8 cellular contexts compared by ENCODE assay signal in the genomic region with DNA sequence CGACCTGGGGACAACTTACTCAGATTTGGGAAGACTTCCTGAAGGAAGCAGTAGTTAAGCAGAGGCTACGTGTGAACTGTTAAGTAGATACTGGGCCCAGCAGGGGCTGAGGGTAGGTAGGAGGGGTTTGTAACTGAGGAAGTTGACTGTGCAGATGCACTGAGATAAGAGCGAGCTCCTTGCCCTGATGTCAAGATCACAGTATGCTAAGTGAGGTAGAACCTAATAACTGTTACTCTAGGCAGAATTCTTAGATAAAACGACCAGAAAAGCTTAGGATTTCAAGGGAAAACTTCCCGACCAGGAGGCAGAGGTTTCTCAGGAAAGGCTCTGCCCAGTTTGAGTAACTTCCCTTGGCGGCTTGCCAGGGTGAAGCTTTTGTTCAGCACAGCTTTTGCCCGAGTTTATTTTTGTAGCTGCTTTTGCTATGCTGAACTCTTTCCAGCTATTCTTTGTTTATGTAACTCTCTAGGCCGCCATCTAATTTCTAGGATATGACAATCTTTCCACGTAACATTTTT.
DNase-seq lines count a peak whose midpoint lies in the region; ATAC-seq and TF ChIP-seq lines count a peak whose summit lies in the region.

No MANE protein-coding gene starts in this region.

- H2AFZ ChIP-seq in IMR-90 (replicated peaks; ENCODE audit: low read length, poor library complexity) = peak overlapping the region; percentile 35

- no TSS peak for BruUV-seq in IMR-90 (replicated peaks; lab: Mats Ljungman, UMichigan)

- H2BK15ac ChIP-seq in IMR-90 (ENCODE audit: low read depth, low read length) = peak overlapping the region; percentile 70; the same call in 1 of the 3 replicates

- H3K36me3 ChIP-seq in IMR-90 (ENCODE audit: control insufficient read depth, insufficient read depth, low read length) (no peaks in the 10 kb centered on the region), muscle layer of colon (ENCODE audit: insufficient read depth, low read length) (no peaks in the 10 kb centered on the region)

- in situ Hi-C loops in IMR-90 (cut with MboI; ENCODE audit: low sequenced_read_pairs) = no loop called here

- peaks cover 3% of the 10 kb centered on the region; the same call in 1 of the 2 replicates for H3K9me1 ChIP-seq in IMR-90 (ENCODE audit: insufficient read depth, low read length)

- H4K91ac ChIP-seq in IMR-90 (ENCODE audit: insufficient read depth, low read depth, low read length) = 0 out of 2 replicates have a peak overlapping the region, but pooled peaks have one; percentile 9

- peak overlapping the region; percentile 48; the same call in 1 of the 2 replicates for H3K18ac ChIP-seq in IMR-90 (ENCODE audit: low read depth, low read length)

- no peak overlapping the region for H3K56ac ChIP-seq in IMR-90 (ENCODE audit: extremely low read depth, insufficient read depth, low read length)

- peak overlapping the region; percentile 38; the same call in 1 of the 2 replicates for H2BK20ac ChIP-seq in IMR-90 (ENCODE audit: low read depth, low read length)

- dilution Hi-C loops in IMR-90 (cut with HindIII; ENCODE audit: low sequenced_read_pairs, unreplicated experiment) = no loop called here

- H3K4me1 ChIP-seq in IMR-90 (ENCODE audit: control insufficient read depth, insufficient read depth, low read length) (peaks cover 3% of the 10 kb centered on the region), muscle layer of colon (ENCODE audit: insufficient read depth, low read length) (peaks cover 31% of the 10 kb centered on the region)

- TF ChIP-seq POLR2A in IMR-90 (IDR thresholded peaks at IDR 0.05; ENCODE audit: low read depth, low read length) = no peak

- peak overlapping the region; percentile 40; the same call in 1 of the 2 replicates for H3K4ac ChIP-seq in IMR-90 (ENCODE audit: low read depth, low read length)

- H3K9ac ChIP-seq in IMR-90 (ENCODE audit: low read depth, low read length) (0 out of 2 replicates have a peak overlapping the region, but pooled peaks have one; percentile 12), muscle layer of colon (ENCODE audit: low read length) (no peak overlapping the region)

- peak overlapping the region; percentile 32; the same call in 1 of the 2 replicates for H3K27ac ChIP-seq in IMR-90 (ENCODE audit: insufficient read depth, low read length)
- H3K27ac ChIP-seq in muscle layer of colon (ENCODE audit: low read depth, low read length) = peak overlapping the region; percentile 25

- H3K4me2 ChIP-seq in IMR-90 (ENCODE audit: low read depth, low read length) = peak overlapping the region; percentile 65; the same call in 1 of the 2 replicates

- POLR2A ChIA-PET in IMR-90 (lab: Charles Lee; ENCODE audit: unreplicated experiment) = no interaction called here

- H4K5ac ChIP-seq in IMR-90 (ENCODE audit: low read depth, low read length) = no peak overlapping the region

- H4K20me1 ChIP-seq in IMR-90 (ENCODE audit: insufficient read depth, low read length) = no peaks in the 10 kb centered on the region

- H3K27me3 ChIP-seq in IMR-90 (ENCODE audit: control insufficient read depth, insufficient read depth, low read length) = peaks cover 4% of the 10 kb centered on the region
- no peaks in the 10 kb centered on the region for H3K27me3 ChIP-seq in muscle layer of colon (ENCODE audit: control insufficient read depth in 1 of 2, insufficient read depth in 2 of 2, low read length in 2 of 2)

- no peaks in the 10 kb centered on the region for H3K9me3 ChIP-seq in IMR-90 (ENCODE audit: control insufficient read depth, insufficient read depth, low read length)
- H3K9me3 ChIP-seq in muscle layer of colon (ENCODE audit: low read length) = no peaks in the 10 kb centered on the region

- no peak overlapping the region for H3K4me3 ChIP-seq in IMR-90 (ENCODE audit: insufficient read depth, low read depth, low read length)
- no peak overlapping the region for H3K4me3 ChIP-seq in muscle layer of colon (ENCODE audit: low read depth in 1 of 2, low read length in 2 of 2)

- H3K79me1 ChIP-seq in IMR-90 (ENCODE audit: low read depth in 1 of 2, low read length in 2 of 2) = no peaks in the 10 kb centered on the region

- ATAC-seq in IMR-90 (ENCODE audit: low read depth) (peak; percentile 84), HG02642 (IDR thresholded peaks at IDR 0.05; ENCODE audit: poor library complexity, unreplicated experiment) (no peak), HG03045 (IDR thresholded peaks at IDR 0.05; ENCODE audit: unreplicated experiment) (no peak), GM21723 (IDR thresholded peaks at IDR 0.05; ENCODE audit: unreplicated experiment) (no peak)

- CTCF ChIA-PET in IMR-90 (lab: Yijun Ruan, JAX) = no interaction called here

- H2BK5ac ChIP-seq in IMR-90 (ENCODE audit: low read depth, low read length, poor library complexity, severe bottlenecking) = peak overlapping the region; percentile 37

- no peak for TF ChIP-seq CTCF in IMR-90 (conservative IDR thresholded peaks at IDR 0.05; ENCODE audit: low read depth, low read length)

- peak overlapping the region; percentile 28 for H2BK120ac ChIP-seq in IMR-90 (ENCODE audit: low read depth, low read length)

- no peak for TF ChIP-seq RAD21 in IMR-90 (IDR thresholded peaks at IDR 0.05; ENCODE audit: low read length)

- H2AK9ac ChIP-seq in IMR-90 (replicated peaks; ENCODE audit: low read depth, low read length, poor library complexity) = peak overlapping the region; percentile 25

- peak overlapping the region; percentile 40; the same call in 1 of the 2 replicates for H2AK5ac ChIP-seq in IMR-90 (ENCODE audit: low read depth, low read length)

- WGBS in IMR-90 (ENCODE audit: extremely low coverage in 2 of 2, insufficient read length in 1 of 2), 2 experiments = 11% methylated on average over 2 of the region's 9 CpGs; no CpG with 5 or more reads in 1 of the 2 experiments

- peak overlapping the region in 1 of 2 experiments; percentile 55; a peak in 1 of 4 replicates for H4K8ac ChIP-seq in IMR-90 (ENCODE audit: low read depth in 2 of 2, low read length in 2 of 2)

- peak overlapping the region; percentile 17; the same call in 1 of the 2 replicates for H3K14ac ChIP-seq in IMR-90 (replicated peaks; ENCODE audit: low read depth, low read length)

- peak; percentile 54 for DNase-seq in DMS153 treated with DMSO at 0.1 percent for 48 hours (lab: John Stamatoyannopoulos, UW; ENCODE audit: unreplicated experiment)
- peak; percentile 89 for DNase-seq in IMR-90
- DNase-seq in SKM-1 (lab: John Stamatoyannopoulos, UW; ENCODE audit: unreplicated experiment) = peak; percentile 72
- DNase-seq in fibroblast of gingiva (ENCODE audit: low read depth) = peak; percentile 79

- intact Hi-C loops in IMR-90 (cut with micrococcal nuclease) = no loop called here

- H3K23ac ChIP-seq in IMR-90 (ENCODE audit: low read depth, low read length) = no peak overlapping the region

TF ChIP-seq in IMR-90, 13 proteins besides CTCF, POLR2A, EP300 and RAD21:
- TF ChIP-seq, protein P1, sequence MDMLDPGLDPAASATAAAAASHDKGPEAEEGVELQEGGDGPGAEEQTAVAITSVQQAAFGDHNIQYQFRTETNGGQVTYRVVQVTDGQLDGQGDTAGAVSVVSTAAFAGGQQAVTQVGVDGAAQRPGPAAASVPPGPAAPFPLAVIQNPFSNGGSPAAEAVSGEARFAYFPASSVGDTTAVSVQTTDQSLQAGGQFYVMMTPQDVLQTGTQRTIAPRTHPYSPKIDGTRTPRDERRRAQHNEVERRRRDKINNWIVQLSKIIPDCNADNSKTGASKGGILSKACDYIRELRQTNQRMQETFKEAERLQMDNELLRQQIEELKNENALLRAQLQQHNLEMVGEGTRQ (IDR thresholded peaks at IDR 0.05; ENCODE audit: low read depth, low read length) = no peak
- TF ChIP-seq SMC3 (IDR thresholded peaks at IDR 0.05; ENCODE audit: low read depth, low read length) = no peak
- TF ChIP-seq CEBPB (IDR thresholded peaks at IDR 0.05; ENCODE audit: low read depth, low read length) = peak; percentile 30; the same call in 1 of the 2 replicates
- TF ChIP-seq, protein P2, sequence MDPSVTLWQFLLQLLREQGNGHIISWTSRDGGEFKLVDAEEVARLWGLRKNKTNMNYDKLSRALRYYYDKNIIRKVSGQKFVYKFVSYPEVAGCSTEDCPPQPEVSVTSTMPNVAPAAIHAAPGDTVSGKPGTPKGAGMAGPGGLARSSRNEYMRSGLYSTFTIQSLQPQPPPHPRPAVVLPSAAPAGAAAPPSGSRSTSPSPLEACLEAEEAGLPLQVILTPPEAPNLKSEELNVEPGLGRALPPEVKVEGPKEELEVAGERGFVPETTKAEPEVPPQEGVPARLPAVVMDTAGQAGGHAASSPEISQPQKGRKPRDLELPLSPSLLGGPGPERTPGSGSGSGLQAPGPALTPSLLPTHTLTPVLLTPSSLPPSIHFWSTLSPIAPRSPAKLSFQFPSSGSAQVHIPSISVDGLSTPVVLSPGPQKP (IDR thresholded peaks at IDR 0.05; ENCODE audit: borderline replicate concordance, low read depth, low read length) = no peak
- TF ChIP-seq MAZ (IDR thresholded peaks at IDR 0.05; ENCODE audit: borderline replicate concordance, low read depth, low read length) = no peak
